Comparison of ENCODE assay signal across 25 cellular contexts in the genomic region with DNA sequence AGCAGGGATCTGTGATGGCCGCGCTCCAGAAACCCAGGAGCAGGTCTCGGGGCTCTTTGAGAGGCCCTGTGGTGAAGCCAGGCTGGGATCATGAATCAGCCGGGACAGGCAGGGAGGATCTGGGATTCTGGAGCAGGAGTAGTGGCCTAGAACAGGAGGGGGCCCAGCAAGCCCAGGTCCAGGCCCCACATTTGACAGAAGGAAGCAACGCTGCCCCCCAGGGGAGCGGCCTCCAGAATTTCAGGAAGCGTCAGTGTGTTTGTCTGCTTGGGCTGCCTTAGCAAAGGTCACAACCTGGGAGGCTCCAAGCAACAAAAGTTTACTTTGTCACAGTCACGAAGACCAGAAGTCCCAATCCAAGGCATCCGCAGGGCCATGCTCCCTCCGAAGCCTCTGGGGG. TPM values are rescaled to one million over a fixed set of nuclear protein-coding genes. Genes with fewer than 3 reads are reported as not detected.
"Had no signal": no experiment of that assay in that cellular context is flagged by ENCODE, and none has a peak within 500 bp of the region (broad histone marks: within the 10 kb centered on the region; RNA-seq: fewer than 3 reads in every experiment).

No MANE protein-coding gene starts in this region.

- H3K4me3 ChIP-seq: esophagus squamous epithelium, lung, ovary, tibial artery, upper lobe of left lung, uterus had no signal

- H3K36me3 ChIP-seq: esophagus squamous epithelium, ovary, tibial artery, upper lobe of left lung, uterus had no signal

- DNase-seq: cortex of kidney; effector memory CD8-positive, alpha-beta T cell; esophagus squamous epithelium; foreskin keratinocyte; left colon; left ventricle myocardium superior; mesendoderm; nucleus accumbens; ovary; right cardiac atrium; small intestine; stimulated activated CD4-positive, alpha-beta T cell treated with anti-CD3 and anti-CD28 coated beads, Interleukin-12 subunit alpha, Interleukin-12 subunit beta, amount 100 ng/mL, for 4 hours; stimulated activated naive CD8-positive, alpha-beta T cell treated with anti-CD3 and anti-CD28 coated beads, Interleukin-15, Interleukin-2, amounts not matched to agents 100 U/mL and 50 U/mL, for 24 hours; tibial artery; upper lobe of left lung; uterus had no signal

- H3K9me3 ChIP-seq: esophagus squamous epithelium, ovary, tibial artery, upper lobe of left lung, uterus had no signal

- H3K9me3 Mint-ChIP-seq: effector memory CD8-positive, alpha-beta T cell; naive thymus-derived CD8-positive, alpha-beta T cell; neural crest cell had no signal

- H3K36me3 Mint-ChIP-seq: naive thymus-derived CD8-positive, alpha-beta T cell had no signal

- FAIRE-seq: small intestine had no signal

- H3K27me3 ChIP-seq: foreskin keratinocyte, ovary, upper lobe of left lung, uterus had no signal

- ATAC-seq: effector memory CD8-positive, alpha-beta T cell; foreskin keratinocyte; left colon; left ventricle myocardium superior; naive thymus-derived CD8-positive, alpha-beta T cell; right cardiac atrium had no signal

- H3K4me3 Mint-ChIP-seq: effector memory CD8-positive, alpha-beta T cell; naive thymus-derived CD8-positive, alpha-beta T cell; neural crest cell had no signal

- H3K4me1 ChIP-seq: foreskin keratinocyte, uterus had no signal

- H3K27ac ChIP-seq: esophagus squamous epithelium, foreskin keratinocyte, ovary, tibial artery, upper lobe of left lung, uterus had no signal

- H3K27ac Mint-ChIP-seq: effector memory CD8-positive, alpha-beta T cell; progenitor cell of endocrine pancreas had no signal

RNA-seq across cellular contexts. Expression of gene CLRN3, which starts 36.8 kb away (rescaled TPM):
- total RNA-seq: chondrocyte; epithelial cell of proximal tubule; esophagus squamous epithelium; foreskin keratinocyte; kidney epithelial cell; left ventricle myocardium superior; lung; mononuclear cell; naive thymus-derived CD8-positive, alpha-beta T cell; neural crest cell; right cardiac atrium; temporal lobe; uterus had no signal
- polyA plus RNA-seq: foreskin keratinocyte; naive thymus-derived CD8-positive, alpha-beta T cell; ovary; right cardiac atrium had no signal
